8 cellular contexts compared by ENCODE assay signal in the genomic region with DNA sequence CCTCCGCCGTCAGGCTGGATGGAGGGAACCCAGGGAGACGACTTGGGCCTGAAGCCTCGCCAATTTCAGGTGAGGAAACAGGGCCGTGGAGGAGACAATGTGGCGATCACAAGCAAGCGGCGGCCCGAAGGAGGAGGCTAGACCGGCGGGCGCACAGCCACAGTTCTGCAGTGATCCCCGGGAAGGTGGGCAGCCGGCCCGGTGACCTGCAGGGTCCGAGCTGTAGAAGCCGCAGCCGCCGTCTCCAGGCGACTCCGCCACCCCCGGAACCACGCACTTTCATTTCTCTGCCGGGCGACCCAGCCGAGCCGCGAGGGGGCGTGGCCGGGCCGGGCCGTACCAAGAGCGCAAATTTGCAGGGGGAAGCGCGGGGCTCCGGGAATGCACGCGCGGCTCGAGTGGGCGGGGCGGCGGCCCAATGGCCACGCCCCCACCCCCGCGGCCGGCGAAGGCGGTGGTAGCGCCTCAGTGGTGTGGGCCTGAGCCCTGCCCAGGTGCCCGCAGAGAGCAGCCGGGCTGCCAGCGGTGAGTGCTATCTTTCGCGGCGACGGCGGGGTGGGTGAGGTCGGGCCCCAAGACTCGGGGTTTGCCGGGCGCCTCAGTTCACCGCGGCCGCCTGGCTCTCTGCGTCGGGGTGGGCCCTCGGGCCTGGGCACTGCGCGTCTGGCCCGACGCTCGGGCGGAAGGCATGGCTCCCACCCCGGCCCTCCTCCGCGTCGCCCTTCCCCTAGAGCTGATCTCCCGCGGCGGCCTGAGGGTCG. TPM values are rescaled to one million over a fixed set of nuclear protein-coding genes. Genes with fewer than 3 reads are reported as not detected.
DNase-seq lines count a peak whose midpoint lies in the region; ATAC-seq and TF ChIP-seq lines count a peak whose summit lies in the region.

POR (plus strand) TSS at position 501 of the 761 bp plus-strand sequence. CDS start 38,847 bp downstream, outside the sequence.

- TF ChIP-seq CTCF in left lung (IDR thresholded peaks at IDR 0.05) = no peak

- peak within 1 kb of the TSS; percentile 84 to 97 (median 93) for H3K9ac ChIP-seq in BLaER1 treated with 17β-estradiol and CSF1 and Interleukin-3, amounts not matched to agents 10 nM and 100 nM

- H4K20me1 ChIP-seq in BLaER1 treated with 17β-estradiol and CSF1 and Interleukin-3, amounts not matched to agents 10 nM and 100 nM = peaks cover 35 to 48% (median 47%) of the 10 kb centered on the region in 11 experiments

- ATAC-seq in GM19328 (IDR thresholded peaks at IDR 0.05; ENCODE audit: unreplicated experiment) (peak; percentile 91), HG03469 (IDR thresholded peaks at IDR 0.05; ENCODE audit: unreplicated experiment) (peak; percentile 90), left lung (peak; percentile 99)

- peak within 1 kb of the TSS; percentile 79 to 91 (median 89) for H3K27ac ChIP-seq in BLaER1 treated with 17β-estradiol and CSF1 and Interleukin-3, amounts not matched to agents 10 nM and 100 nM
- peak within 1 kb of the TSS; percentile 78 to 88 for H3K27ac ChIP-seq in left lung

- H3K4me1 ChIP-seq in BLaER1 treated with 17β-estradiol and CSF1 and Interleukin-3, amounts not matched to agents 10 nM and 100 nM = peaks cover 22 to 60% (median 41%) of the 10 kb centered on the region in 10 experiments
- H3K4me1 ChIP-seq in left lung = peaks cover 15 to 52% of the 10 kb centered on the region in 2 donors

- H3K27me3 ChIP-seq in BLaER1 treated with 17β-estradiol and CSF1 and Interleukin-3, amounts not matched to agents 10 nM and 100 nM = no peaks in the 10 kb centered on the region
- no peaks in the 10 kb centered on the region for H3K27me3 ChIP-seq in left lung

- H3K4me3 ChIP-seq in BLaER1 treated with 17β-estradiol and CSF1 and Interleukin-3, amounts not matched to agents 10 nM and 100 nM = peak within 1 kb of the TSS; percentile 76 to 100 (median 96)
- peak within 1 kb of the TSS; percentile 82 to 84 for H3K4me3 ChIP-seq in left lung

- H3K36me3 ChIP-seq in BLaER1 treated with 17β-estradiol and CSF1 and Interleukin-3, amounts not matched to agents 10 nM and 100 nM = peaks cover 0 to 13% (median 5%) of the 10 kb centered on the region in 11 experiments; a peak in 6 of 22 replicates
- no peaks in the 10 kb centered on the region for H3K36me3 ChIP-seq in left lung

- intact Hi-C loops in left lung (cut with DNase I) = no loop called here

- H3K4me2 ChIP-seq in BLaER1 treated with 17β-estradiol and CSF1 and Interleukin-3, amounts not matched to agents 10 nM and 100 nM = peak within 1 kb of the TSS; percentile 91 to 98 (median 95)

- DNase-seq in NCI-H526 treated with DMSO at 0.1 percent for 48 hours (lab: John Stamatoyannopoulos, UW) = peak; percentile 86
- peak; percentile 97 for DNase-seq in activated CD4-positive, alpha-beta T cell treated with anti-CD3 and anti-CD28 coated beads, Interleukin-2, amount 50 U/mL, for 1 hour
- DNase-seq in cortex of kidney (lab: John Stamatoyannopoulos, UW) = peak; percentile 85
- peak; percentile 94 to 99 for DNase-seq in left lung
- DNase-seq in stimulated activated CD4-positive, alpha-beta T cell treated with anti-CD3 and anti-CD28 coated beads, Interleukin-2, amount 100 ng/mL, for 4 hours (ENCODE audit: low read depth) = peak; percentile 93

- no peaks in the 10 kb centered on the region for H3K9me3 ChIP-seq in BLaER1 treated with 17β-estradiol and CSF1 and Interleukin-3, amounts not matched to agents 10 nM and 100 nM (replicated peaks in 1 of 11)
- H3K9me3 ChIP-seq in left lung = no peaks in the 10 kb centered on the region

RNA-seq across cellular contexts. Expression of gene POR, which starts in this region (rescaled TPM):
- 100 to 1,000 TPM; 206 to 210 TPM for total RNA-seq in left lung

Comparison
In these comparisons a context has a peak if more than half of its experiments do, and no peak if none do; other contexts are left out.
1. Peak in every context shown above with its lines: DNase-seq, ATAC-seq, H3K4me3 ChIP-seq and H3K27ac ChIP-seq.